Comparison of ENCODE assay signal across 36 cellular contexts in the genomic region with DNA sequence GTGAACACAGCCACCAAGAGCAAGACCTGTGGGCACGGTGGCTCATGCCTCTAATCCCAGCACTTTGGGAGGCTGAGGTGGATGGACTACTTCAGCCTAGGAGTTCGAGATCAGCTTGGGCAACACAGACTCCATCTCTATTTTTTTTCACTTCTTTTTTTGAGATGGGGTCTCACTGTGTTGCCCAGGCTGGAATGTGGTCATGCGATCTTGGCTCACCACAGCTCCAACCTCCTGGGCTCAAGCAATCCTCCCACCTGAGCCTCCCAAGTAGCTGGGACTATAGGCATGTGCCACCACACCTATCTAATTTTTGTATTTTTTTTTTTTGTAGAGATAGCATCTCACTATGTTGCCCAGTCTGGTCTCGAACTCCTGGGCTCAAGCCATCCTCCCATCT.
"Had no signal": no experiment of that assay in that cellular context is flagged by ENCODE, and none has a peak within 500 bp of the region (broad histone marks: within the 10 kb centered on the region; RNA-seq: fewer than 3 reads in every experiment).

No MANE protein-coding gene starts in this region.

- H3K4me3 ChIP-seq: MG63 had no signal

- H3K27me3 ChIP-seq: MG63 had no signal

- H3K9me3 ChIP-seq: MG63 had no signal

- DNase-seq: Karpas-422, Kasumi-1, MG63, MM.1S, MV-4-11, NCI-H1048, NCI-H1092, NCI-H1092 treated with DMSO at 0.1 percent for 48 hours, NCI-H1105, NCI-H1105 treated with DMSO at 0.1 percent for 48 hours, NCI-H1417, NCI-H1417 treated with DMSO at 0.1 percent for 48 hours, NCI-H1436, NCI-H1436 treated with DMSO at 0.1 percent for 48 hours, NCI-H146, NCI-H1694, NCI-H1694 treated with DMSO at 0.1 percent for 48 hours, NCI-H187, NCI-H187 treated with DMSO at 0.1 percent for 48 hours, NCI-H1930, NCI-H2029, NCI-H2029 treated with DMSO at 0.1 percent for 48 hours, NCI-H2081, NCI-H2081 treated with DMSO at 0.1 percent for 48 hours, NCI-H2107, NCI-H2171, NCI-H2171 treated with DMSO at 0.1 percent for 48 hours, NCI-H2227 treated with DMSO at 0.1 percent for 48 hours, NCI-H226, NCI-H345, NCI-H446, NCI-H446 treated with DMSO at 0.1 percent for 48 hours, NCI-H510A, NCI-H510A treated with DMSO at 0.1 percent for 48 hours, NCI-H524, NCI-H524 treated with DMSO at 0.1 percent for 48 hours had no signal

- H3K36me3 ChIP-seq: MG63 had no signal
